In the genomic region with DNA sequence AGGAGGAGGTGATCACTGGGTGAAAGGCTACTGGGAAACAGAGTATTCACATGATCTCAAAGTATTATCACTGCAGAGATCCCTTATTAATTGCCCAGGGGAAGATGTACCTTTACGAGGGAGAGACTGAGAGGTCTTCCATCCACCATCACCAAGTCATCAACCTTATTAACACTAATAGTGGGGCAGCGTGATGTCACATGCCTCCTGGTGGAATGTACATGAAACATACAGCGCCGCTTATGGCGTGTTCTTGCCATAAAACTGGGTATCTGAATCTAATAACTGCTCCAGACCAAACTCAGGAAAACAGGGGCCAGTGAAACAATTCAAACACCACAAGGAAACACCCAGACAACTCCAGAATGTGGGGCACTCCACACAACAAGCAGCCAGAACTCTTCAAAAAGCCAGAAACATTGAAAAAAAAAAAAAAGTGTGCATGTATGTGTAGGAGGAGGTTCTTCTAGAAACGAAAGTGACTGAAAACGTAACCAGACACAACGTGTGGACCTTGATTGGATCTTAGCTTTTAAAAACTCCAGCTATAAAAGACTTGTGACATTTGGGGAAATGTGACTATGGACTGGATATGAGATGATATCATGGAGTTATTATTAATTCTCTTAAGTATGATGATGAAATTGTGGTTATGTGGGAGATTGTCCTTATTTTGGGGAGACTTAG, we compare ENCODE assay signal across 9 cellular contexts. TPM values are rescaled to one million over a fixed set of nuclear protein-coding genes. Genes with fewer than 3 reads are reported as not detected.
A peak's percentile ranks its signal among the peaks of the same experiment; 100 is the strongest.
DNase-seq lines count a peak whose midpoint lies in the region; TF ChIP-seq lines count a peak whose summit lies in the region.
"Had no signal": no experiment of that assay in that cellular context is flagged by ENCODE, and none has a peak within 500 bp of the region (broad histone marks: within the 10 kb centered on the region; RNA-seq: fewer than 3 reads in every experiment).

No MANE protein-coding gene starts in this region.

- H3K4me1 Mint-ChIP-seq in activated naive CD8-positive, alpha-beta T cell treated with anti-CD3 and anti-CD28 coated beads for 36 hours = peaks cover 66% of the 10 kb centered on the region

- H3K36me3 ChIP-seq in BJ (ENCODE audit: control insufficient read depth, insufficient read depth, low read length) = no peaks in the 10 kb centered on the region

- DNase-seq in BJ (ENCODE audit: low read depth) (no peak), LHCN-M2 (ENCODE audit: low read depth) (peak; percentile 31), myocyte (ENCODE audit: low read depth) (peak; percentile 47), DMS 273 (lab: John Stamatoyannopoulos, UW; ENCODE audit: unreplicated experiment) (no peak), HK-2 (ENCODE audit: unreplicated experiment) (no peak), NCI-H2171 treated with DMSO at 0.1 percent for 48 hours (lab: John Stamatoyannopoulos, UW) (no peak), NCI-H1092 treated with DMSO at 0.1 percent for 48 hours (lab: John Stamatoyannopoulos, UW) (no peak)
- no peak for DNase-seq in activated naive CD8-positive, alpha-beta T cell treated with anti-CD3 and anti-CD28 coated beads for 36 hours
- DNase-seq: NCI-H524 had no signal

- CTCF ChIA-PET in BJ (lab: Yijun Ruan, JAX) = interaction anchor here (0.6 to 1.6 kb wide), 4 partner anchors 11 to 91 kb away, joined by 3 to 4 read pairs (median 3); no protein-coding TSS in a partner anchor

- peak overlapping the region; percentile 89 for H3K27ac Mint-ChIP-seq in activated naive CD8-positive, alpha-beta T cell treated with anti-CD3 and anti-CD28 coated beads for 36 hours

- no peaks in the 10 kb centered on the region for H3K9me3 Mint-ChIP-seq in activated naive CD8-positive, alpha-beta T cell treated with anti-CD3 and anti-CD28 coated beads for 36 hours

- H3K4me3 Mint-ChIP-seq in activated naive CD8-positive, alpha-beta T cell treated with anti-CD3 and anti-CD28 coated beads for 36 hours = peak overlapping the region; percentile 43

- no peaks in the 10 kb centered on the region for H3K27me3 ChIP-seq in BJ (ENCODE audit: control insufficient read depth, insufficient read depth, low read length)

- H3K27me3 Mint-ChIP-seq in activated naive CD8-positive, alpha-beta T cell treated with anti-CD3 and anti-CD28 coated beads for 36 hours = no peaks in the 10 kb centered on the region

- H3K4me3 ChIP-seq in BJ (ENCODE audit: low read depth, low read length) = peak overlapping the region; percentile 23

- TF ChIP-seq CTCF in BJ (IDR thresholded peaks at IDR 0.05; ENCODE audit: insufficient read depth, low read depth, low read length) = peak; percentile 34; the same call in 1 of the 2 replicates

- POLR2A ChIA-PET in BJ (lab: Charles Lee) = interaction anchor here (0.5 to 0.6 kb wide), 3 partner anchors 11 to 52 kb away, joined by 3 to 16 read pairs (median 5); no protein-coding TSS in a partner anchor

- H3K36me3 Mint-ChIP-seq in activated naive CD8-positive, alpha-beta T cell treated with anti-CD3 and anti-CD28 coated beads for 36 hours = peaks cover 25% of the 10 kb centered on the region

RNA-seq across cellular contexts. Expression of a gene that starts 4.6 kb away (rescaled TPM):
- polyA plus RNA-seq in BJ (2011; rRNA removed) = 11.6 and 13.5 TPM in 2 replicates
- polyA minus RNA-seq in BJ (2011; rRNA and poly(A)+ RNA removed) = 6.9 and 21.5 TPM in 2 replicates
- total RNA-seq in LHCN-M2 (2014; rRNA removed) (13.6 and 22.2 TPM in 2 replicates), myocyte (8.9 and 9.2 TPM in 2 replicates)
- 17.2 TPM for polyA plus RNA-seq in LHCN-M2 (2012)
- total RNA-seq in activated naive CD8-positive, alpha-beta T cell treated with anti-CD3 and anti-CD28 coated beads for 36 hours = 10 to 100 TPM; 23.6 to 30.0 TPM
- polyA plus RNA-seq in myocyte (2012) = 17.2 TPM

RNA-seq across cellular contexts. Expression of a gene that starts 57.9 kb away (rescaled TPM):
- not detected in 2 replicates for polyA plus RNA-seq in BJ (2011; rRNA removed)
- 0.28 TPM in 1 of 2 replicates, not detected in the other for polyA minus RNA-seq in BJ (2011; rRNA and poly(A)+ RNA removed)
- not detected in 2 replicates for total RNA-seq in LHCN-M2 (2014; rRNA removed)
- 0.44 TPM for polyA plus RNA-seq in LHCN-M2 (2012)
- 1 to 10 TPM in 1 of 2 experiments, under 1 TPM in 1; 0.91 to 1.0 TPM for total RNA-seq in activated naive CD8-positive, alpha-beta T cell treated with anti-CD3 and anti-CD28 coated beads for 36 hours
- 78.0 and 84.9 TPM in 2 replicates for total RNA-seq in myocyte
- 25.3 TPM for polyA plus RNA-seq in myocyte (2012)

Comparison
In these comparisons a context has a peak if more than half of its experiments do, and no peak if none do; other contexts are left out.
1. DNase-seq: peak in LHCN-M2 (single experiment) and myocyte (single experiment); none in BJ (single experiment), activated naive CD8-positive, alpha-beta T cell treated with anti-CD3 and anti-CD28 coated beads for 36 hours (single experiment), DMS 273 (single experiment), HK-2 (single experiment), NCI-H2171 treated with DMSO at 0.1 percent for 48 hours (single experiment) and NCI-H1092 treated with DMSO at 0.1 percent for 48 hours (single experiment).
2. RNA of a gene that starts 57.9 kb away (total RNA-seq): 78.0 to 84.9 TPM in myocyte; 0.91 to 1.0 TPM in activated naive CD8-positive, alpha-beta T cell treated with anti-CD3 and anti-CD28 coated beads for 36 hours and not detected in LHCN-M2; every median in the first group is over 10 times any median in the second.